Comparison of ENCODE assay signal across 8 cellular contexts in the genomic region with DNA sequence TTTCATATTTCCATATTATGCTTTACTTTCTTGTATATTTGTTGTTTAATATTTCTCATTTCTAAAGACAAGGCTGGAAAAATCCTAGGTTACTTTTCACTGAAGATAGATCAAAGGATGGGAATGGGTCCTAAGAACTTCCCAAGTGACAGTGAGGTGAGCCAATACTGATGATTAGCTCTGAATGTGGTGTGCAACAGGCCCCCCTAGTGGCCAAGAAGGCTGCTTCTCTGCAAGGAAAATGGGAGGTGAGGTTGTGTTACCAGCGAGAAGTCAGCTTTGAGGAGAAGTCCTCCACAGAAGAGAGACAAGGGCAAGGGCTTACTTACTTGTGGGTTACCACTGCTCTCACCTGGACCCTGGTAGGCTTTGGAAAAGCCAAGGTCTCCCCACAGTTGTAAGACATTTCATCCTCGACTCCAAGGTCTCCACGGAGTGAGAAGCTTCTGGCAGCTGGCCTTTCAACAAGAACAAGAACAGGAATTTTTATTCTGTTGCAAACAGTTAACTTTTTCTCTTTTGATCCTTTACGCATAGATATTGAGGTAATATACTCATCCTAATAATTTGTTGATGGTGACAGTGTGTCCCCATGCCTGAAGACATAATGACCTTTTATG.
A peak's percentile ranks its signal among the peaks of the same experiment; 100 is the strongest.
DNase-seq lines count a peak whose midpoint lies in the region; ATAC-seq and TF ChIP-seq lines count a peak whose summit lies in the region.

No MANE protein-coding gene starts in this region.

- H3K4me3 ChIP-seq in lower leg skin (ENCODE audit: low read depth, poor library complexity, severe bottlenecking), result no peak overlapping the region
- H3K4me3 ChIP-seq in upper lobe of left lung, result no peak overlapping the region
- no peak overlapping the region for H3K4me3 ChIP-seq in CD8-positive, alpha-beta T cell (ENCODE audit: low read depth, low read length)

- no peak for TF ChIP-seq EP300 in upper lobe of left lung (IDR thresholded peaks at IDR 0.05)

- no peaks in the 10 kb centered on the region for H3K9me3 ChIP-seq in upper lobe of left lung
- H3K9me3 ChIP-seq in CD8-positive, alpha-beta T cell (ENCODE audit: low read length), result no peaks in the 10 kb centered on the region

- ATAC-seq in GM18868 (IDR thresholded peaks at IDR 0.05; ENCODE audit: unreplicated experiment), result peak; percentile 81
- ATAC-seq in HG03565 (IDR thresholded peaks at IDR 0.05; ENCODE audit: unreplicated experiment), result peak; percentile 78
- peak; percentile 38 to 79 for ATAC-seq in upper lobe of left lung (ENCODE audit: low FRiP score in 2 of 2)
- no peak for ATAC-seq in CD8-positive, alpha-beta T cell

- peaks cover 27% of the 10 kb centered on the region for H3K27me3 Mint-ChIP-seq in CD8-positive, alpha-beta T cell (ENCODE audit: low read depth)

- CTCF ChIA-PET in CD8-positive, alpha-beta T cell (lab: Charles Lee), result interaction anchor here (0.9 to 2.1 kb wide), 4 partner anchors 8 to 489 kb away, joined by 3 to 9 read pairs (median 4); no protein-coding TSS in a partner anchor

- no peak overlapping the region for H3K27ac ChIP-seq in upper lobe of left lung
- H3K27ac ChIP-seq in CD8-positive, alpha-beta T cell (ENCODE audit: low read depth, low read length), result no peak overlapping the region

- TF ChIP-seq POLR2A in lower leg skin (IDR thresholded peaks at IDR 0.05), result no peak
- TF ChIP-seq POLR2A in upper lobe of left lung (IDR thresholded peaks at IDR 0.05), result no peak

- no peak overlapping the region for H3K4me3 Mint-ChIP-seq in CD8-positive, alpha-beta T cell

- H3K4me1 Mint-ChIP-seq in CD8-positive, alpha-beta T cell (ENCODE audit: low read depth), result peaks cover 4% of the 10 kb centered on the region

- intact Hi-C loops in lower leg skin (cut with DNase I; ENCODE audit: low total_unique reads), result loop anchor here (5.0 kb wide), 1 partner anchor 141 kb away; no protein-coding TSS in a partner anchor
- intact Hi-C loops in CD8-positive, alpha-beta T cell (cut with DNase I, micrococcal nuclease), result loop anchor here in 1 of 2 experiments (5.0 kb wide), 1 partner anchor 141 kb away; no protein-coding TSS in a partner anchor

- peaks cover 0 to 6% (median 0%) of the 10 kb centered on the region in 4 donors for H3K36me3 ChIP-seq in upper lobe of left lung
- H3K36me3 ChIP-seq in CD8-positive, alpha-beta T cell (ENCODE audit: insufficient read depth, low read length), result no peaks in the 10 kb centered on the region

- H3K4me1 ChIP-seq in upper lobe of left lung, result peaks cover 0 to 10% (median 5%) of the 10 kb centered on the region in 4 donors
- H3K4me1 ChIP-seq in CD8-positive, alpha-beta T cell (ENCODE audit: insufficient read depth, low read length), result no peaks in the 10 kb centered on the region

- DNase-seq in COLO668 (lab: John Stamatoyannopoulos, UW; ENCODE audit: unreplicated experiment) (peak; percentile 47), OCI-M1 (lab: John Stamatoyannopoulos, UW) (peak; percentile 56), dedifferentiated amniotic fluid mesenchymal stem cell (ENCODE audit: extremely low spot score) (peak; percentile 64), lower leg skin (ENCODE audit: low spot score in 2 of 2) (peak; percentile 59 to 86), upper lobe of left lung (peak in 1 of 2 donors; percentile 49)
- no peak for DNase-seq in CD8-positive, alpha-beta T cell

- POLR2A ChIA-PET in CD8-positive, alpha-beta T cell (lab: Charles Lee), result no interaction called here

- H3K27ac Mint-ChIP-seq in CD8-positive, alpha-beta T cell, result no peak overlapping the region

- no peaks in the 10 kb centered on the region for H3K9me3 Mint-ChIP-seq in CD8-positive, alpha-beta T cell

- H3K36me3 Mint-ChIP-seq in CD8-positive, alpha-beta T cell, result no peaks in the 10 kb centered on the region

- 65 to 68% methylated on average over 4 of the region's 4 CpGs for WGBS in lower leg skin, 2 donors
- WGBS in upper lobe of left lung, 2 donors, result 66 to 67% methylated on average over 4 of the region's 4 CpGs

- H3K27me3 ChIP-seq in upper lobe of left lung, result no peaks in the 10 kb centered on the region
- H3K27me3 ChIP-seq in CD8-positive, alpha-beta T cell (ENCODE audit: insufficient read depth, low read length), result no peaks in the 10 kb centered on the region

- TF ChIP-seq CTCF in lower leg skin (IDR thresholded peaks at IDR 0.05) (no peak), upper lobe of left lung (IDR thresholded peaks at IDR 0.05) (peak; percentile 56 to 70 (median 64))
- TF ChIP-seq CTCF in CD8-positive, alpha-beta T cell (IDR thresholded peaks at IDR 0.05), result no peak

Comparison
In these comparisons a context has a peak if more than half of its experiments do, and no peak if none do; other contexts are left out.
1. DNase-seq: peak in COLO668 (single experiment), OCI-M1 (single experiment), dedifferentiated amniotic fluid mesenchymal stem cell (single experiment) and lower leg skin (2 of 2); none in CD8-positive, alpha-beta T cell (0 of 7).
2. CTCF ChIP-seq: peak in upper lobe of left lung (6 of 6); none in lower leg skin (0 of 3) and CD8-positive, alpha-beta T cell (single experiment).